ENCODE assay signal across 8 cellular contexts in genomic region chr7:2800923-2801682, GRCh38. TPM values are rescaled to one million over a fixed set of nuclear protein-coding genes. Genes with fewer than 3 reads are reported as not detected.
DNase-seq lines count a peak whose midpoint lies in the region; ATAC-seq and TF ChIP-seq lines count a peak whose summit lies in the region.
"Had no signal": no experiment of that assay in that cellular context is flagged by ENCODE, and none has a peak within 500 bp of the region (broad histone marks: within the 10 kb centered on the region; RNA-seq: fewer than 3 reads in every experiment).

No MANE protein-coding gene starts in this region.

- no peak overlapping the region for H2AK5ac ChIP-seq in H9 (ENCODE audit: insufficient read length, low read length)
- no peak overlapping the region for H2AK5ac ChIP-seq in neuronal stem cell (ENCODE audit: low read depth, low read length)

- H4K91ac ChIP-seq in H9 (ENCODE audit: insufficient read length, low read depth, low read length) (no peak overlapping the region), neuronal stem cell (ENCODE audit: low read depth, low read length, poor library complexity) (no peak overlapping the region)

- CTCF ChIA-PET in CD4-positive, alpha-beta T cell (lab: Charles Lee): interaction anchor here (0.6 kb wide), 1 partner anchor 11 kb away, joined by 4 read pairs; no protein-coding TSS in a partner anchor

- H3K79me1 ChIP-seq in H9 (ENCODE audit: insufficient read depth, low read depth, low read length, poor library complexity, severe bottlenecking) (peaks cover 5% of the 10 kb centered on the region), neuronal stem cell (ENCODE audit: low read depth, low read length) (peaks cover 5% of the 10 kb centered on the region)

- H3K27ac Mint-ChIP-seq in H9: peak overlapping the region; percentile 19 to 90 (median 84); a peak in 5 of 7 replicates
- peak overlapping the region in 1 of 2 donors; percentile 35 for H3K27ac Mint-ChIP-seq in stimulated activated naive CD8-positive, alpha-beta T cell treated with anti-CD3 and anti-CD28 coated beads, Interleukin-15, amount 100 ng/mL, for 72 hours
- no peak overlapping the region for H3K27ac Mint-ChIP-seq in CD4-positive, alpha-beta T cell

- no peak overlapping the region for H3K4ac ChIP-seq in H9 (ENCODE audit: low read depth, low read length)
- no peak overlapping the region for H3K4ac ChIP-seq in neuronal stem cell (ENCODE audit: low read length)

- no peak overlapping the region for H3T11ph ChIP-seq in H9 (ENCODE audit: low read length)

- H3K27ac ChIP-seq in H9 (ENCODE audit: insufficient read length, low read depth, low read length): no peak overlapping the region
- H3K27ac ChIP-seq in VCaP: peak overlapping the region; percentile 97
- H3K27ac ChIP-seq in right atrium auricular region: peak overlapping the region; percentile 84 to 92
- no peak overlapping the region for H3K27ac ChIP-seq in CD4-positive, alpha-beta T cell (ENCODE audit: low read depth, low read length)
- no peak overlapping the region for H3K27ac ChIP-seq in neuronal stem cell (replicated peaks; ENCODE audit: low read length)

- H3K23ac ChIP-seq in H9 (ENCODE audit: insufficient read length, low read depth, low read length) (no peak overlapping the region), neuronal stem cell (ENCODE audit: low read depth, low read length, poor library complexity) (no peak overlapping the region)

- H3K23me2 ChIP-seq in H9 (ENCODE audit: insufficient read length, low read depth, low read length, poor library complexity, severe bottlenecking): peaks cover 3% of the 10 kb centered on the region

- no CpG with 5 or more reads among the region's 16 CpGs for WGBS in H9 (ENCODE audit: extremely low coverage, insufficient read length, low lambda C conversion rate)
- WGBS in neuronal stem cell (ENCODE audit: extremely low coverage in 2 of 2, insufficient read length in 2 of 2, insufficient replicate concordance in 1 of 2), 2 donors: no CpG with 5 or more reads among the region's 16 CpGs

- H2BK5ac ChIP-seq in H9 (ENCODE audit: insufficient read length, low read length) (no peak overlapping the region), neuronal stem cell (ENCODE audit: low read length) (no peak overlapping the region)

- no peaks in the 10 kb centered on the region for H3K36me3 Mint-ChIP-seq in H9 (ENCODE audit: insufficient read depth in 1 of 3, low read depth in 3 of 3)
- H3K36me3 Mint-ChIP-seq in CD4-positive, alpha-beta T cell (ENCODE audit: low read depth): peaks cover 3% of the 10 kb centered on the region

- no peak overlapping the region for H2BK20ac ChIP-seq in H9 (ENCODE audit: low read depth, low read length, poor library complexity, severe bottlenecking)

- H3K27me3 ChIP-seq in H9 (ENCODE audit: insufficient read depth, low read length) (no peaks in the 10 kb centered on the region), right atrium auricular region (no peaks in the 10 kb centered on the region), neuronal stem cell (ENCODE audit: control insufficient read depth in 3 of 3, insufficient read depth in 3 of 3, low read depth in 1 of 3, low read length in 3 of 3) (no peaks in the 10 kb centered on the region)
- no peaks in the 10 kb centered on the region for H3K27me3 ChIP-seq in CD4-positive, alpha-beta T cell (ENCODE audit: control insufficient read depth, insufficient read depth, low read length)

- H3K4me3 ChIP-seq in right atrium auricular region (no peak overlapping the region), neuronal stem cell (ENCODE audit: low read length in 2 of 2) (no peak overlapping the region)

- H2BK120ac ChIP-seq in H9 (ENCODE audit: low read depth, low read length, poor library complexity, severe bottlenecking) (no peak overlapping the region), neuronal stem cell (ENCODE audit: low read depth, low read length) (no peak overlapping the region)

- H2BK15ac ChIP-seq in H9 (ENCODE audit: low read depth, low read length) (no peak overlapping the region), neuronal stem cell (ENCODE audit: low read length) (no peak overlapping the region)

- H3K4me2 ChIP-seq in H9 (ENCODE audit: insufficient read depth, insufficient read length, low read length) (no peak overlapping the region), neuronal stem cell (ENCODE audit: insufficient read depth, low read length, poor library complexity, severe bottlenecking) (no peak overlapping the region)

- no peaks in the 10 kb centered on the region for H4K20me1 ChIP-seq in H9 (ENCODE audit: control insufficient read depth, insufficient read depth, insufficient read length)

- H3K4me1 ChIP-seq in H9 (ENCODE audit: insufficient read depth, low read length): peaks cover 34% of the 10 kb centered on the region; the same call in 1 of the 2 replicates
- H3K4me1 ChIP-seq in right atrium auricular region: peaks cover 0 to 78% of the 10 kb centered on the region in 2 donors
- peaks cover 3 to 10% of the 10 kb centered on the region in 2 donors for H3K4me1 ChIP-seq in neuronal stem cell (ENCODE audit: control insufficient read depth in 2 of 2, insufficient read depth in 1 of 2, low read depth in 1 of 2, low read length in 2 of 2)

- peaks cover 45% of the 10 kb centered on the region; the same call in 1 of the 2 replicates for H3K79me2 ChIP-seq in H9 (ENCODE audit: insufficient read depth, low read length)

- POLR2A ChIA-PET in CD4-positive, alpha-beta T cell (lab: Charles Lee): interaction anchor here (0.7 kb wide), 1 partner anchor 41 kb away, joined by 3 read pairs; no protein-coding TSS in a partner anchor

- no peaks in the 10 kb centered on the region for H3K27me3 Mint-ChIP-seq in H9 (ENCODE audit: low read depth)
- H3K27me3 Mint-ChIP-seq in stimulated activated naive CD8-positive, alpha-beta T cell treated with anti-CD3 and anti-CD28 coated beads, Interleukin-15, amount 100 ng/mL, for 72 hours: no peaks in the 10 kb centered on the region
- no peaks in the 10 kb centered on the region for H3K27me3 Mint-ChIP-seq in CD4-positive, alpha-beta T cell

- intact Hi-C loops in CD4-positive, alpha-beta T cell (cut with DNase I, micrococcal nuclease): no loop called here

- H3K18ac ChIP-seq in H9 (ENCODE audit: insufficient read length, low read depth, low read length): no peak overlapping the region
- H3K18ac ChIP-seq in neuronal stem cell (ENCODE audit: low read length): no peak overlapping the region

- H3K4me3 Mint-ChIP-seq in H9: peak overlapping the region in 1 of 2 experiments; percentile 35; a peak in 1 of 5 replicates
- peak overlapping the region; percentile 30 to 32 for H3K4me3 Mint-ChIP-seq in stimulated activated naive CD8-positive, alpha-beta T cell treated with anti-CD3 and anti-CD28 coated beads, Interleukin-15, amount 100 ng/mL, for 72 hours
- H3K4me3 Mint-ChIP-seq in CD4-positive, alpha-beta T cell: no peak overlapping the region

- TF ChIP-seq CTCF in H9 (conservative IDR thresholded peaks at IDR 0.05) (no peak), VCaP (conservative IDR thresholded peaks at IDR 0.05) (no peak), right atrium auricular region (IDR thresholded peaks at IDR 0.05) (no peak)
- TF ChIP-seq CTCF in CD4-positive, alpha-beta T cell (IDR thresholded peaks at IDR 0.05): no peak

- H2BK12ac ChIP-seq in H9 (ENCODE audit: insufficient read length, low read depth, low read length) (no peak overlapping the region), neuronal stem cell (ENCODE audit: low read length) (no peak overlapping the region)

- H3K4me1 Mint-ChIP-seq in H9: peaks cover 60 to 66% of the 10 kb centered on the region in 2 experiments
- peaks cover 56% of the 10 kb centered on the region for H3K4me1 Mint-ChIP-seq in stimulated activated naive CD8-positive, alpha-beta T cell treated with anti-CD3 and anti-CD28 coated beads, Interleukin-15, amount 100 ng/mL, for 72 hours
- H3K4me1 Mint-ChIP-seq in CD4-positive, alpha-beta T cell (ENCODE audit: low read depth): peaks cover 73% of the 10 kb centered on the region

- H4K5ac ChIP-seq in H9 (ENCODE audit: insufficient read length, low read depth, low read length): no peak overlapping the region

- no peak overlapping the region for H3K56ac ChIP-seq in H9 (ENCODE audit: insufficient read length, low read depth, low read length)

- no peaks in the 10 kb centered on the region for H3K36me3 ChIP-seq in right atrium auricular region
- no peaks in the 10 kb centered on the region for H3K36me3 ChIP-seq in neuronal stem cell (replicated peaks in 1 of 2; ENCODE audit: control insufficient read depth in 2 of 2, insufficient read depth in 2 of 2, low read length in 2 of 2)

- H3K14ac ChIP-seq in H9 (ENCODE audit: insufficient read depth, low read length) (no peak overlapping the region; the same call in 1 of the 2 replicates), neuronal stem cell (ENCODE audit: low read length) (no peak overlapping the region)

- no peak overlapping the region for H2AFZ ChIP-seq in H9 (ENCODE audit: low read length)
- H2AFZ ChIP-seq in neuronal stem cell (ENCODE audit: low read length): no peak overlapping the region

- H3K9me3 Mint-ChIP-seq in H9: no peaks in the 10 kb centered on the region; a peak in 1 of 5 replicates
- H3K9me3 Mint-ChIP-seq in stimulated activated naive CD8-positive, alpha-beta T cell treated with anti-CD3 and anti-CD28 coated beads, Interleukin-15, amount 100 ng/mL, for 72 hours: no peaks in the 10 kb centered on the region
- no peaks in the 10 kb centered on the region for H3K9me3 Mint-ChIP-seq in CD4-positive, alpha-beta T cell

- H4K8ac ChIP-seq in H9 (replicated peaks; ENCODE audit: insufficient read length, low read depth, low read length) (no peak overlapping the region), neuronal stem cell (ENCODE audit: low read depth, low read length) (no peak overlapping the region)

- H3K9ac ChIP-seq in H9 (ENCODE audit: extremely low read depth, insufficient read length, low read length) (no peak overlapping the region), neuronal stem cell (ENCODE audit: low read depth, low read length, poor library complexity) (no peak overlapping the region)

- ATAC-seq in stimulated activated naive CD8-positive, alpha-beta T cell treated with anti-CD3 and anti-CD28 coated beads, Interleukin-15, amount 100 ng/mL, for 72 hours: no peak
- ATAC-seq in CD4-positive, alpha-beta T cell (ENCODE audit: poor library complexity): no peak

- H3K9me3 ChIP-seq in H9 (ENCODE audit: control insufficient read depth, low read depth, low read length) (no peaks in the 10 kb centered on the region), right atrium auricular region (no peaks in the 10 kb centered on the region), neuronal stem cell (replicated peaks in 1 of 2; ENCODE audit: control insufficient read depth in 2 of 2, insufficient read depth in 1 of 2, low read depth in 1 of 2, low read length in 2 of 2) (peaks cover 0 to 3% of the 10 kb centered on the region in 2 donors)
- H3K9me3 ChIP-seq in CD4-positive, alpha-beta T cell (ENCODE audit: control insufficient read depth, low read length): no peaks in the 10 kb centered on the region

- DNase-seq in H9: no peak
- DNase-seq in right atrium auricular region (ENCODE audit: low spot score): peak; percentile 80
- no peak for DNase-seq in stimulated activated naive CD8-positive, alpha-beta T cell treated with anti-CD3 and anti-CD28 coated beads, Interleukin-15, amount 100 ng/mL, for 72 hours
- DNase-seq in CD4-positive, alpha-beta T cell: no peak
- no peak for DNase-seq in OCI-M2 (lab: John Stamatoyannopoulos, UW; ENCODE audit: unreplicated experiment)
- no peak for DNase-seq in neuronal stem cell (ENCODE audit: low spot score)
- DNase-seq: dermis blood vessel endothelial cell had no signal

RNA-seq across cellular contexts. Expression of gene GNA12, which starts 43.0 kb away (rescaled TPM):
- total RNA-seq in H9 (2021) (60.2 and 63.1 TPM in 2 replicates), right atrium auricular region (10 to 100 TPM; 26.3 to 38.8 TPM)
- 10 to 100 TPM; 16.0 to 16.1 TPM for total RNA-seq in CD4-positive, alpha-beta T cell
- 37.0 TPM for polyA plus RNA-seq in neuronal stem cell (2013, experiment 1 of 2)
- polyA plus RNA-seq in neuronal stem cell (2013, experiment 2 of 2): 36.5 TPM

Comparison
In these comparisons a context has a peak if more than half of its experiments do, and no peak if none do; other contexts are left out.
1. H3K27ac ChIP-seq: peak in VCaP (single experiment) and right atrium auricular region (2 of 2); none in H9 (single experiment), CD4-positive, alpha-beta T cell (single experiment) and neuronal stem cell (single experiment).